In genomic region chr1:27782950-27783349, GRCh38 we compare ENCODE assay signal across 26 cellular contexts.
"Had no signal": no experiment of that assay in that cellular context is flagged by ENCODE, and none has a peak within 500 bp of the region (broad histone marks: within the 10 kb centered on the region; RNA-seq: fewer than 3 reads in every experiment).

No MANE protein-coding gene starts in this region.

- DNase-seq: activated CD4-positive, alpha-beta memory T cell treated with anti-CD3 and anti-CD28 coated beads, Interleukin-2, amount 10 ng/mL, durations not matched to agents 7 days and 5 days; activated CD4-positive, alpha-beta T cell treated with anti-CD3 and anti-CD28 coated beads for 4 hours; activated CD4-positive, CD25-positive, alpha-beta regulatory T cell; activated effector memory CD4-positive, alpha-beta T cell treated with anti-CD3 and anti-CD28 coated beads, Interleukin-2, amount 50 U/mL, for 16 hours; activated naive CD4-positive, alpha-beta T cell treated with anti-CD3 and anti-CD28 coated beads, Interleukin-2, amount 50 U/mL, for 16 hours; activated naive CD8-positive, alpha-beta T cell treated with anti-CD3 and anti-CD28 coated beads, Interleukin-2, amount 50 U/mL, for 24 hours; activated T-cell treated with anti-CD3 and anti-CD28 coated beads, Interleukin-2, amount 50 U/mL, for 72 hours; body of pancreas; erythroblast; hippocampal formation; left ventricle myocardium inferior; midbrain; natural killer cell; pancreas; sigmoid colon; stimulated activated CD4-positive, alpha-beta T cell treated with anti-CD3 and anti-CD28 coated beads, Interleukin-15, amount 100 ng/mL, for 24 hours; T1000; upper lobe of right lung had no signal

- H3K4me3 ChIP-seq: body of pancreas, cardiac muscle cell, left ventricle myocardium inferior, pancreas, sigmoid colon, smooth muscle cell, thoracic aorta, upper lobe of right lung had no signal

- H3K27ac ChIP-seq: body of pancreas, cardiac muscle cell, foreskin keratinocyte, left ventricle myocardium inferior, neutrophil, pancreas, sigmoid colon, thoracic aorta, upper lobe of right lung had no signal

- H3K9me3 ChIP-seq: body of pancreas, left ventricle myocardium inferior, neutrophil, pancreas, sigmoid colon, thoracic aorta, upper lobe of right lung had no signal

- H3K9me3 Mint-ChIP-seq: activated CD4-positive, alpha-beta memory T cell treated with anti-CD3 and anti-CD28 coated beads, Interleukin-2, amount 10 ng/mL, durations not matched to agents 7 days and 5 days; activated naive CD8-positive, alpha-beta T cell treated with anti-CD3 and anti-CD28 coated beads, Interleukin-2, amount 50 U/mL, for 24 hours; activated T-cell treated with anti-CD3 and anti-CD28 coated beads, Interleukin-2, amount 50 U/mL, for 72 hours; natural killer cell; stimulated activated memory B cell treated with anti-CD40 and anti-IgM and Interleukin-4, amounts not matched to agents 10 μg/mL and 1 μg/mL and 100 μg/mL, for 72 hours; T-helper 1 cell treated with Interleukin-12 subunit alpha and Interleukin-12 subunit beta and Interleukin-4 antibody, amounts not matched to agents 30 μg/mL and 1 μg/mL, for 36 hours had no signal

- FAIRE-seq: endometrium, pancreas had no signal

- H3K27me3 Mint-ChIP-seq: activated CD4-positive, alpha-beta memory T cell treated with anti-CD3 and anti-CD28 coated beads, Interleukin-2, amount 10 ng/mL, durations not matched to agents 7 days and 5 days; activated naive CD8-positive, alpha-beta T cell treated with anti-CD3 and anti-CD28 coated beads, Interleukin-2, amount 50 U/mL, for 24 hours; stimulated activated memory B cell treated with anti-CD40 and anti-IgM and Interleukin-4, amounts not matched to agents 10 μg/mL and 1 μg/mL and 100 μg/mL, for 72 hours had no signal

- H3K4me3 Mint-ChIP-seq: activated CD4-positive, alpha-beta memory T cell treated with anti-CD3 and anti-CD28 coated beads, Interleukin-2, amount 10 ng/mL, durations not matched to agents 7 days and 5 days; activated naive CD8-positive, alpha-beta T cell treated with anti-CD3 and anti-CD28 coated beads, Interleukin-2, amount 50 U/mL, for 24 hours; activated T-cell treated with anti-CD3 and anti-CD28 coated beads, Interleukin-2, amount 50 U/mL, for 72 hours; natural killer cell; stimulated activated memory B cell treated with anti-CD40 and anti-IgM and Interleukin-4, amounts not matched to agents 10 μg/mL and 1 μg/mL and 100 μg/mL, for 72 hours; T-helper 1 cell treated with Interleukin-12 subunit alpha and Interleukin-12 subunit beta and Interleukin-4 antibody, amounts not matched to agents 30 μg/mL and 1 μg/mL, for 36 hours had no signal

- H3K27me3 ChIP-seq: body of pancreas, cardiac muscle cell, foreskin keratinocyte, neutrophil, pancreas, sigmoid colon, upper lobe of right lung had no signal

- ATAC-seq: activated naive CD8-positive, alpha-beta T cell treated with anti-CD3 and anti-CD28 coated beads, Interleukin-2, amount 50 U/mL, for 24 hours; activated T-cell treated with anti-CD3 and anti-CD28 coated beads, Interleukin-2, amount 50 U/mL, for 72 hours; body of pancreas; foreskin keratinocyte; natural killer cell; pancreas; stimulated activated memory B cell treated with anti-CD40 and anti-IgM and Interleukin-4, amounts not matched to agents 10 μg/mL and 1 μg/mL and 100 μg/mL, for 72 hours; upper lobe of right lung had no signal

- H3K4me2 ChIP-seq: smooth muscle cell had no signal

- H3K36me3 Mint-ChIP-seq: natural killer cell had no signal

- H3K27ac Mint-ChIP-seq: activated CD4-positive, alpha-beta memory T cell treated with anti-CD3 and anti-CD28 coated beads, Interleukin-2, amount 10 ng/mL, durations not matched to agents 7 days and 5 days; activated naive CD8-positive, alpha-beta T cell treated with anti-CD3 and anti-CD28 coated beads, Interleukin-2, amount 50 U/mL, for 24 hours; activated T-cell treated with anti-CD3 and anti-CD28 coated beads, Interleukin-2, amount 50 U/mL, for 72 hours; stimulated activated memory B cell treated with anti-CD40 and anti-IgM and Interleukin-4, amounts not matched to agents 10 μg/mL and 1 μg/mL and 100 μg/mL, for 72 hours; T-helper 1 cell treated with Interleukin-12 subunit alpha and Interleukin-12 subunit beta and Interleukin-4 antibody, amounts not matched to agents 30 μg/mL and 1 μg/mL, for 36 hours had no signal

- H3K36me3 ChIP-seq: cardiac muscle cell, pancreas, thoracic aorta had no signal
